Comparison of ENCODE assay signal across 1 cellular context in genomic region chr3:82080261-82080660, GRCh38.
TF ChIP-seq lines count a peak whose summit lies in the region.

No MANE protein-coding gene starts in this region.

TF ChIP-seq in IMR-90, 13 proteins besides CTCF, POLR2A, EP300 and RAD21 (continued from another document):
- TF ChIP-seq CHD1 (IDR thresholded peaks at IDR 0.05; ENCODE audit: low read depth, low read length): no peak
- no peak for TF ChIP-seq MAZ (IDR thresholded peaks at IDR 0.05; ENCODE audit: borderline replicate concordance, low read depth, low read length)
- TF ChIP-seq RCOR1 (IDR thresholded peaks at IDR 0.05; ENCODE audit: insufficient replicate concordance, low read length): no peak
- no peak for TF ChIP-seq NFE2L2 (IDR thresholded peaks at IDR 0.05; ENCODE audit: low read depth, low read length)
